2 cellular contexts compared by ENCODE assay signal in the genomic region with DNA sequence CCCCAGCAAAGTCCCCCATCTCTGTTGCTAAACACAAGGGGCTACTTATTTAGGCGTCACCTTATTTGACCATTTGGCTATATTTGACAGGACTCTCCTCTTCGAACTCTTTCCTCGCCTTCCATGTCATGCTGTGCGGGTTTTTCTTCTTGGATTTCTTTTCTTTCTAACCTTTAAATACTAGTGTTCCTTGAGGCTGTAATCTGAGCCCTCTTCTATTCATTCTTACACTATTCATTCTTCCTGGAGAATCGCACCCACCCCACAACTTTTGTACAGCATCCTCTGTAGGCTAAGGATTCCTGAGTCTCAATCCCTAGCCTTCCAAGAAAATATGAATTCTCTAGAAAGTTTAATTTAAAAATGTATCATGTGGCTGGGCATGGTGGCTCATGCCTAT.
TF ChIP-seq lines count a peak whose summit lies in the region.

No MANE protein-coding gene starts in this region.

TF ChIP-seq in GM23338, 12 proteins besides CTCF, POLR2A, EP300 and RAD21 (continued from another document and continues in another):
- TF ChIP-seq, protein P1, sequence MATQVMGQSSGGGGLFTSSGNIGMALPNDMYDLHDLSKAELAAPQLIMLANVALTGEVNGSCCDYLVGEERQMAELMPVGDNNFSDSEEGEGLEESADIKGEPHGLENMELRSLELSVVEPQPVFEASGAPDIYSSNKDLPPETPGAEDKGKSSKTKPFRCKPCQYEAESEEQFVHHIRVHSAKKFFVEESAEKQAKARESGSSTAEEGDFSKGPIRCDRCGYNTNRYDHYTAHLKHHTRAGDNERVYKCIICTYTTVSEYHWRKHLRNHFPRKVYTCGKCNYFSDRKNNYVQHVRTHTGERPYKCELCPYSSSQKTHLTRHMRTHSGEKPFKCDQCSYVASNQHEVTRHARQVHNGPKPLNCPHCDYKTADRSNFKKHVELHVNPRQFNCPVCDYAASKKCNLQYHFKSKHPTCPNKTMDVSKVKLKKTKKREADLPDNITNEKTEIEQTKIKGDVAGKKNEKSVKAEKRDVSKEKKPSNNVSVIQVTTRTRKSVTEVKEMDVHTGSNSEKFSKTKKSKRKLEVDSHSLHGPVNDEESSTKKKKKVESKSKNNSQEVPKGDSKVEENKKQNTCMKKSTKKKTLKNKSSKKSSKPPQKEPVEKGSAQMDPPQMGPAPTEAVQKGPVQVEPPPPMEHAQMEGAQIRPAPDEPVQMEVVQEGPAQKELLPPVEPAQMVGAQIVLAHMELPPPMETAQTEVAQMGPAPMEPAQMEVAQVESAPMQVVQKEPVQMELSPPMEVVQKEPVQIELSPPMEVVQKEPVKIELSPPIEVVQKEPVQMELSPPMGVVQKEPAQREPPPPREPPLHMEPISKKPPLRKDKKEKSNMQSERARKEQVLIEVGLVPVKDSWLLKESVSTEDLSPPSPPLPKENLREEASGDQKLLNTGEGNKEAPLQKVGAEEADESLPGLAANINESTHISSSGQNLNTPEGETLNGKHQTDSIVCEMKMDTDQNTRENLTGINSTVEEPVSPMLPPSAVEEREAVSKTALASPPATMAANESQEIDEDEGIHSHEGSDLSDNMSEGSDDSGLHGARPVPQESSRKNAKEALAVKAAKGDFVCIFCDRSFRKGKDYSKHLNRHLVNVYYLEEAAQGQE (IDR thresholded peaks at IDR 0.05; ENCODE audit: unreplicated experiment), result no peak
- TF ChIP-seq JUNB (IDR thresholded peaks at IDR 0.05; ENCODE audit: unreplicated experiment) (no peak), NANOG (IDR thresholded peaks at IDR 0.05; ENCODE audit: borderline replicate concordance) (no peak), EZH2 (IDR thresholded peaks at IDR 0.05; ENCODE audit: low read depth, unreplicated experiment) (no peak), CREB1 (CRISPR knock-in tag; IDR thresholded peaks at IDR 0.05; ENCODE audit: low read depth) (no peak), STAT1 (IDR thresholded peaks at IDR 0.05; ENCODE audit: unreplicated experiment) (no peak), ZNF331 (CRISPR knock-in tag; IDR thresholded peaks at IDR 0.05; ENCODE audit: low read depth) (no peak), ZNF114 (CRISPR knock-in tag; IDR thresholded peaks at IDR 0.05) (no peak)
- TF ChIP-seq, protein P2, sequence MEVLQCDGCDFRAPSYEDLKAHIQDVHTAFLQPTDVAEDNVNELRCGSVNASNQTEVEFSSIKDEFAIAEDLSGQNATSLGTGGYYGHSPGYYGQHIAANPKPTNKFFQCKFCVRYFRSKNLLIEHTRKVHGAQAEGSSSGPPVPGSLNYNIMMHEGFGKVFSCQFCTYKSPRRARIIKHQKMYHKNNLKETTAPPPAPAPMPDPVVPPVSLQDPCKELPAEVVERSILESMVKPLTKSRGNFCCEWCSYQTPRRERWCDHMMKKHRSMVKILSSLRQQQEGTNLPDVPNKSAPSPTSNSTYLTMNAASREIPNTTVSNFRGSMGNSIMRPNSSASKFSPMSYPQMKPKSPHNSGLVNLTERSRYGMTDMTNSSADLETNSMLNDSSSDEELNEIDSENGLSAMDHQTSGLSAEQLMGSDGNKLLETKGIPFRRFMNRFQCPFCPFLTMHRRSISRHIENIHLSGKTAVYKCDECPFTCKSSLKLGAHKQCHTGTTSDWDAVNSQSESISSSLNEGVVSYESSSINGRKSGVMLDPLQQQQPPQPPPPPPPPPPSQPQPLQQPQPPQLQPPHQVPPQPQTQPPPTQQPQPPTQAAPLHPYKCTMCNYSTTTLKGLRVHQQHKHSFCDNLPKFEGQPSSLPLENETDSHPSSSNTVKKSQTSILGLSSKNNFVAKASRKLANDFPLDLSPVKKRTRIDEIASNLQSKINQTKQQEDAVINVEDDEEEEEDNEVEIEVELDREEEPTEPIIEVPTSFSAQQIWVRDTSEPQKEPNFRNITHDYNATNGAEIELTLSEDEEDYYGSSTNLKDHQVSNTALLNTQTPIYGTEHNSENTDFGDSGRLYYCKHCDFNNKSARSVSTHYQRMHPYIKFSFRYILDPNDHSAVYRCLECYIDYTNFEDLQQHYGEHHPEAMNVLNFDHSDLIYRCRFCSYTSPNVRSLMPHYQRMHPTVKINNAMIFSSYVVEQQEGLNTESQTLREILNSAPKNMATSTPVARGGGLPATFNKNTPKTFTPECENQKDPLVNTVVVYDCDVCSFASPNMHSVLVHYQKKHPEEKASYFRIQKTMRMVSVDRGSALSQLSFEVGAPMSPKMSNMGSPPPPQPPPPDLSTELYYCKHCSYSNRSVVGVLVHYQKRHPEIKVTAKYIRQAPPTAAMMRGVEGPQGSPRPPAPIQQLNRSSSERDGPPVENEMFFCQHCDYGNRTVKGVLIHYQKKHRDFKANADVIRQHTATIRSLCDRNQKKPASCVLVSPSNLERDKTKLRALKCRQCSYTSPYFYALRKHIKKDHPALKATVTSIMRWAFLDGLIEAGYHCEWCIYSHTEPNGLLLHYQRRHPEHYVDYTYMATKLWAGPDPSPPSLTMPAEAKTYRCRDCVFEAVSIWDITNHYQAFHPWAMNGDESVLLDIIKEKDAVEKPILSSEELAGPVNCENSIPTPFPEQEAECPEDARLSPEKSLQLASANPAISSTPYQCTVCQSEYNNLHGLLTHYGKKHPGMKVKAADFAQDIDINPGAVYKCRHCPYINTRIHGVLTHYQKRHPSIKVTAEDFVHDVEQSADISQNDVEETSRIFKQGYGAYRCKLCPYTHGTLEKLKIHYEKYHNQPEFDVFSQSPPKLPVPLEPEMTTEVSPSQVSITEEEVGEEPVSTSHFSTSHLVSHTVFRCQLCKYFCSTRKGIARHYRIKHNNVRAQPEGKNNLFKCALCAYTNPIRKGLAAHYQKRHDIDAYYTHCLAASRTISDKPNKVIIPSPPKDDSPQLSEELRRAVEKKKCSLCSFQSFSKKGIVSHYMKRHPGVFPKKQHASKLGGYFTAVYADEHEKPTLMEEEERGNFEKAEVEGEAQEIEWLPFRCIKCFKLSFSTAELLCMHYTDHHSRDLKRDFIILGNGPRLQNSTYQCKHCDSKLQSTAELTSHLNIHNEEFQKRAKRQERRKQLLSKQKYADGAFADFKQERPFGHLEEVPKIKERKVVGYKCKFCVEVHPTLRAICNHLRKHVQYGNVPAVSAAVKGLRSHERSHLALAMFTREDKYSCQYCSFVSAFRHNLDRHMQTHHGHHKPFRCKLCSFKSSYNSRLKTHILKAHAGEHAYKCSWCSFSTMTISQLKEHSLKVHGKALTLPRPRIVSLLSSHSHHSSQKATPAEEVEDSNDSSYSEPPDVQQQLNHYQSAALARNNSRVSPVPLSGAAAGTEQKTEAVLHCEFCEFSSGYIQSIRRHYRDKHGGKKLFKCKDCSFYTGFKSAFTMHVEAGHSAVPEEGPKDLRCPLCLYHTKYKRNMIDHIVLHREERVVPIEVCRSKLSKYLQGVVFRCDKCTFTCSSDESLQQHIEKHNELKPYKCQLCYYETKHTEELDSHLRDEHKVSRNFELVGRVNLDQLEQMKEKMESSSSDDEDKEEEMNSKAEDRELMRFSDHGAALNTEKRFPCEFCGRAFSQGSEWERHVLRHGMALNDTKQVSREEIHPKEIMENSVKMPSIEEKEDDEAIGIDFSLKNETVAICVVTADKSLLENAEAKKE (CRISPR knock-in tag; IDR thresholded peaks at IDR 0.05), result no peak
- TF ChIP-seq, protein P3, sequence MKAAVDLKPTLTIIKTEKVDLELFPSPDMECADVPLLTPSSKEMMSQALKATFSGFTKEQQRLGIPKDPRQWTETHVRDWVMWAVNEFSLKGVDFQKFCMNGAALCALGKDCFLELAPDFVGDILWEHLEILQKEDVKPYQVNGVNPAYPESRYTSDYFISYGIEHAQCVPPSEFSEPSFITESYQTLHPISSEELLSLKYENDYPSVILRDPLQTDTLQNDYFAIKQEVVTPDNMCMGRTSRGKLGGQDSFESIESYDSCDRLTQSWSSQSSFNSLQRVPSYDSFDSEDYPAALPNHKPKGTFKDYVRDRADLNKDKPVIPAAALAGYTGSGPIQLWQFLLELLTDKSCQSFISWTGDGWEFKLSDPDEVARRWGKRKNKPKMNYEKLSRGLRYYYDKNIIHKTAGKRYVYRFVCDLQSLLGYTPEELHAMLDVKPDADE (IDR thresholded peaks at IDR 0.05), result no peak

TF ChIP-seq in WTC11, 78 proteins besides CTCF, POLR2A, EP300 and RAD21 (continued from another document):
- TF ChIP-seq, protein P4, sequence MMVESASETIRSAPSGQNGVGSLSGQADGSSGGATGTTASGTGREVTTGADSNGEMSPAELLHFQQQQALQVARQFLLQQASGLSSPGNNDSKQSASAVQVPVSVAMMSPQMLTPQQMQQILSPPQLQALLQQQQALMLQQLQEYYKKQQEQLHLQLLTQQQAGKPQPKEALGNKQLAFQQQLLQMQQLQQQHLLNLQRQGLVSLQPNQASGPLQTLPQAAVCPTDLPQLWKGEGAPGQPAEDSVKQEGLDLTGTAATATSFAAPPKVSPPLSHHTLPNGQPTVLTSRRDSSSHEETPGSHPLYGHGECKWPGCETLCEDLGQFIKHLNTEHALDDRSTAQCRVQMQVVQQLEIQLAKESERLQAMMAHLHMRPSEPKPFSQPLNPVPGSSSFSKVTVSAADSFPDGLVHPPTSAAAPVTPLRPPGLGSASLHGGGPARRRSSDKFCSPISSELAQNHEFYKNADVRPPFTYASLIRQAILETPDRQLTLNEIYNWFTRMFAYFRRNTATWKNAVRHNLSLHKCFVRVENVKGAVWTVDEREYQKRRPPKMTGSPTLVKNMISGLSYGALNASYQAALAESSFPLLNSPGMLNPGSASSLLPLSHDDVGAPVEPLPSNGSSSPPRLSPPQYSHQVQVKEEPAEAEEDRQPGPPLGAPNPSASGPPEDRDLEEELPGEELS (CRISPR knock-in tag; IDR thresholded peaks at IDR 0.05), result no peak
- no peak for TF ChIP-seq TEAD4 (CRISPR knock-in tag; IDR thresholded peaks at IDR 0.05)
- no peak for TF ChIP-seq ZBTB21 (CRISPR knock-in tag; IDR thresholded peaks at IDR 0.05; ENCODE audit: borderline replicate concordance)
- no peak for TF ChIP-seq NFYB (CRISPR knock-in tag; conservative IDR thresholded peaks at IDR 0.05; ENCODE audit: low read depth)
- TF ChIP-seq KAT7 (CRISPR knock-in tag; IDR thresholded peaks at IDR 0.05; ENCODE audit: borderline replicate concordance), result no peak
- TF ChIP-seq, protein P5, sequence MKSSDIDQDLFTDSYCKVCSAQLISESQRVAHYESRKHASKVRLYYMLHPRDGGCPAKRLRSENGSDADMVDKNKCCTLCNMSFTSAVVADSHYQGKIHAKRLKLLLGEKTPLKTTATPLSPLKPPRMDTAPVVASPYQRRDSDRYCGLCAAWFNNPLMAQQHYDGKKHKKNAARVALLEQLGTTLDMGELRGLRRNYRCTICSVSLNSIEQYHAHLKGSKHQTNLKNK (CRISPR knock-in tag; IDR thresholded peaks at IDR 0.05), result no peak
- no peak for TF ChIP-seq ESRRA (CRISPR knock-in tag; IDR thresholded peaks at IDR 0.05; ENCODE audit: borderline replicate concordance)
- TF ChIP-seq JUN (CRISPR knock-in tag; IDR thresholded peaks at IDR 0.05), result no peak
